26 cellular contexts compared by ENCODE assay signal in genomic region chr1:7338439-7338838, GRCh38.
"Had no signal": no experiment of that assay in that cellular context is flagged by ENCODE, and none has a peak within 500 bp of the region (broad histone marks: within the 10 kb centered on the region; RNA-seq: fewer than 3 reads in every experiment).

No MANE protein-coding gene starts in this region.

- H3K4me3 ChIP-seq: colonic mucosa, esophagus squamous epithelium, gastrocnemius medialis, heart right ventricle, left lung, lower lobe of right lung had no signal

- H3K4me1 ChIP-seq: left lung had no signal

- H3K9me3 ChIP-seq: colonic mucosa, esophagus squamous epithelium, gastrocnemius medialis, heart right ventricle, left lung, lower lobe of right lung had no signal

- H3K27ac ChIP-seq: colonic mucosa, epithelial cell of prostate, esophagus squamous epithelium, gastrocnemius medialis, heart right ventricle, left lung, lower lobe of right lung had no signal

- H3K36me3 ChIP-seq: colonic mucosa, esophagus squamous epithelium, gastrocnemius medialis, heart right ventricle, left lung, lower lobe of right lung had no signal

- H3K27me3 ChIP-seq: colonic mucosa, heart right ventricle, left lung had no signal

- DNase-seq: colonic mucosa; cortex of kidney; effector CD8-positive, alpha-beta T cell; effector memory CD8-positive, alpha-beta T cell; endodermal cell; erythroblast; esophagus squamous epithelium; foreskin fibroblast; foreskin melanocyte; gastrocnemius medialis; glutamatergic neuron; head of caudate nucleus; heart right ventricle; hippocampal formation; left cardiac atrium; left lung; left ventricle myocardium superior; lower lobe of right lung; mesenchymal stem cell; midbrain; naive thymus-derived CD4-positive, alpha-beta T cell had no signal

- FAIRE-seq: endometrium, islet of Langerhans, keratinocyte had no signal

- ATAC-seq: effector memory CD8-positive, alpha-beta T cell; esophagus mucosa; gastrocnemius medialis; heart right ventricle; left cardiac atrium; left lung; left ventricle myocardium superior; lower lobe of right lung; naive thymus-derived CD4-positive, alpha-beta T cell had no signal
